Comparison of ENCODE assay signal across 29 cellular contexts in genomic region chr6:41356838-41357237, GRCh38. TPM values are rescaled to one million over a fixed set of nuclear protein-coding genes. Genes with fewer than 3 reads are reported as not detected.
"Had no signal": no experiment of that assay in that cellular context is flagged by ENCODE, and none has a peak within 500 bp of the region (broad histone marks: within the 10 kb centered on the region; RNA-seq: fewer than 3 reads in every experiment).

No MANE protein-coding gene starts in this region.

- FAIRE-seq: bronchial epithelial cell, endothelial cell of umbilical vein, islet of Langerhans had no signal

- H3K27me3 ChIP-seq: colonic mucosa, ovary had no signal

- H3K4me1 ChIP-seq: colonic mucosa, esophagus squamous epithelium, gastroesophageal sphincter, heart left ventricle, tibial artery had no signal

- H3K9me3 ChIP-seq: colonic mucosa, ovary had no signal

- H3K27ac ChIP-seq: colonic mucosa, dorsolateral prefrontal cortex, esophagus squamous epithelium, gastroesophageal sphincter, heart left ventricle, ovary, tibial artery had no signal

- DNase-seq: activated CD4-positive, alpha-beta T cell treated with anti-CD3 and anti-CD28 coated beads for 4 hours; activated CD4-positive, alpha-beta T cell treated with anti-CD3 and anti-CD28 coated beads, Interleukin-2, amount 50 U/mL, for 48 hours; activated CD4-positive, CD25-positive, alpha-beta regulatory T cell; activated effector memory CD4-positive, alpha-beta T cell treated with Interleukin-2 at 50 U/mL for 16 hours; activated naive CD4-positive, alpha-beta T cell treated with anti-CD3 and anti-CD28 coated beads for 36 hours; activated naive CD8-positive, alpha-beta T cell treated with anti-CD3 and anti-CD28 coated beads, Interleukin-2, amount 10 ng/mL, durations not matched to agents 7 days and 5 days; activated T-cell treated with anti-CD3 and anti-CD28 coated beads, Interleukin-2, amount 50 U/mL, for 72 hours; amniotic stem cell; colonic mucosa; dorsolateral prefrontal cortex; effector memory CD8-positive, alpha-beta T cell; esophagus squamous epithelium; heart left ventricle; midbrain; natural killer cell; ovary; small intestine; stimulated activated CD4-positive, alpha-beta T cell treated with anti-CD3 and anti-CD28 coated beads, Interleukin-2, amount 100 ng/mL, for 24 hours; stimulated activated naive CD8-positive, alpha-beta T cell treated with anti-CD3 and anti-CD28 coated beads, Interleukin-15, amount 100 ng/mL, for 72 hours; T1000; tibial artery had no signal

- H3K36me3 ChIP-seq: colonic mucosa, esophagus squamous epithelium, gastroesophageal sphincter, heart left ventricle, ovary, tibial artery had no signal

- H3K4me3 ChIP-seq: colonic mucosa, dorsolateral prefrontal cortex, esophagus squamous epithelium, gastroesophageal sphincter, heart left ventricle, ovary, tibial artery had no signal

RNA-seq across cellular contexts. Expression of gene NCR2, which starts 21.4 kb away (rescaled TPM):
- total RNA-seq: activated CD8-positive, alpha-beta memory T cell treated with anti-CD3 and anti-CD28 coated beads for 36 hours; activated naive CD4-positive, alpha-beta T cell treated with anti-CD3 and anti-CD28 coated beads for 36 hours; activated T-cell treated with anti-CD3 and anti-CD28 coated beads, Interleukin-2, amount 50 U/mL, for 72 hours; bronchial epithelial cell; colonic mucosa; dorsolateral prefrontal cortex; endothelial cell of umbilical vein; gastroesophageal sphincter; heart left ventricle; liver; natural killer cell; ovary; sciatic nerve; ureter had no signal
